Comparison of ENCODE assay signal across 20 cellular contexts in the genomic region with DNA sequence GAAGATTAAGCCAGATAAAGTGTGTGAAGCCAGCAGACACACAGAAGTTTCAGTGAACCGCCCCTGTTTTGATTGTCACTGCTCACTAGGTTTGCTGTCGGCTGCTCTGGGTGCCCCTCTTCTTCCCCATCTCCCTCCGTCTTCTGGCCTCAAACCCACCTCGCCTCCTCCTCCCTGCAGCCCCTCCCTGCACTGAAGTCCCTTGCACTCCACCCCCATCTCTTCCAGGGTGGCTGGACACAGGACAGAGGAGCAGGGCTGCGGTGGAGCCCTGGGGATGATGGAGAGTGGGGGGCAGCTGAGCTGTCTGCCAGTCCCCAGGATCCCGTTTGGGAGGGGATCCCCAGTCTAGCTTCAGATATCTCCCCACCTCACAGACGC. TPM values are rescaled to one million over a fixed set of nuclear protein-coding genes. Genes with fewer than 3 reads are reported as not detected.
DNase-seq lines count a peak whose midpoint lies in the region; ATAC-seq, FAIRE-seq and TF ChIP-seq lines count a peak whose summit lies in the region.
"Had no signal": no experiment of that assay in that cellular context is flagged by ENCODE, and none has a peak within 500 bp of the region (broad histone marks: within the 10 kb centered on the region; RNA-seq: fewer than 3 reads in every experiment).

No MANE protein-coding gene starts in this region.

- no peaks in the 10 kb centered on the region for H3K36me3 ChIP-seq in IMR-90 (ENCODE audit: control insufficient read depth, insufficient read depth, low read length)
- H3K36me3 ChIP-seq in GM12878 (ENCODE audit: control insufficient read depth in 2 of 2, insufficient read depth in 2 of 2, low read length in 1 of 2), result no peaks in the 10 kb centered on the region
- no peaks in the 10 kb centered on the region for H3K36me3 ChIP-seq in osteoblast (ENCODE audit: insufficient read depth, low read length)

- no peak for FAIRE-seq in GM12878 (lab: Jason Lieb, UNC)

- no peak for ATAC-seq in IMR-90 (ENCODE audit: low read depth)
- ATAC-seq in GM12878, result no peak
- no peak for ATAC-seq in HG02610 (IDR thresholded peaks at IDR 0.05; ENCODE audit: unreplicated experiment)
- ATAC-seq: Right ventricle myocardium inferior, T-cell had no signal

- SMC1A ChIA-PET in GM12878 (lab: Charles Lee; ENCODE audit: uncharacterized antibody, unreplicated experiment), result interaction anchor here (2.1 kb wide), 1 partner anchor 18 kb away, joined by 6 read pairs; no protein-coding TSS in a partner anchor

- H2AFZ ChIP-seq in IMR-90 (replicated peaks; ENCODE audit: low read length, poor library complexity) (peak overlapping the region; percentile 40), GM12878 (ENCODE audit: control insufficient read depth, low read depth, low read length) (no peak overlapping the region), osteoblast (ENCODE audit: low read length) (no peak overlapping the region)

- peak overlapping the region; percentile 62 for H2BK120ac ChIP-seq in IMR-90 (ENCODE audit: low read depth, low read length)

- TF ChIP-seq RAD21 in IMR-90 (IDR thresholded peaks at IDR 0.05; ENCODE audit: low read length), result no peak
- no peak for TF ChIP-seq RAD21 in GM12878 (IDR thresholded peaks at IDR 0.05; ENCODE audit: insufficient read depth, low read depth, low read length)

- H3K4me1 ChIP-seq in IMR-90 (ENCODE audit: control insufficient read depth, insufficient read depth, low read length), result peaks cover 23% of the 10 kb centered on the region
- peaks cover 12% of the 10 kb centered on the region for H3K4me1 ChIP-seq in GM12878 (ENCODE audit: control insufficient read depth, insufficient read depth, low read length)
- H3K4me1 ChIP-seq in osteoblast (ENCODE audit: insufficient read depth, low read length), result peaks cover 20% of the 10 kb centered on the region

- no peak overlapping the region for H2AK9ac ChIP-seq in IMR-90 (replicated peaks; ENCODE audit: low read depth, low read length, poor library complexity)

- TF ChIP-seq CTCF in IMR-90 (conservative IDR thresholded peaks at IDR 0.05; ENCODE audit: low read depth, low read length) (no peak), GM12878 (IDR thresholded peaks at IDR 0.05 in 2 of 3, conservative IDR thresholded peaks at IDR 0.05 in 1 of 3; ENCODE audit: control insufficient read depth in 2 of 3, extremely low read depth in 1 of 3, insufficient read depth in 1 of 3, low read depth in 3 of 3, low read length in 3 of 3) (no peak), osteoblast (IDR thresholded peaks at IDR 0.05; ENCODE audit: extremely low read depth, low read depth, low read length) (no peak)

- POLR2A ChIA-PET in IMR-90 (lab: Charles Lee; ENCODE audit: unreplicated experiment) (no interaction called here), GM12878 (lab: Charles Lee) (no interaction called here)

- WGBS in IMR-90 (ENCODE audit: extremely low coverage in 2 of 2, insufficient read length in 1 of 2), 2 experiments, result 24% methylated on average over 2 of the region's 7 CpGs; no CpG with 5 or more reads in 1 of the 2 experiments
- WGBS in GM12878 (ENCODE audit: insufficient coverage, insufficient replicate concordance, low lambda C conversion rate, missing lambda C conversion rate), result 29% methylated on average over 7 of the region's 7 CpGs

- no peak overlapping the region for H4K91ac ChIP-seq in IMR-90 (ENCODE audit: insufficient read depth, low read depth, low read length)

- 0 out of 2 replicates have a peak overlapping the region, but pooled peaks have one; percentile 35 for H2AK5ac ChIP-seq in IMR-90 (ENCODE audit: low read depth, low read length)

- CTCF ChIA-PET in IMR-90 (lab: Yijun Ruan, JAX) (no interaction called here), GM12878 (lab: Yijun Ruan, JAX) (interaction anchor here (4.5 kb wide), 1 partner anchor 19 kb away, joined by 23 read pairs; no protein-coding TSS in a partner anchor)

- no peak overlapping the region for H4K5ac ChIP-seq in IMR-90 (ENCODE audit: low read depth, low read length)

- H3K79me2 ChIP-seq in GM12878 (ENCODE audit: control insufficient read depth, insufficient read depth, low read length), result no peaks in the 10 kb centered on the region
- no peaks in the 10 kb centered on the region for H3K79me2 ChIP-seq in osteoblast (ENCODE audit: insufficient read depth, low read length)

- no peak for TF ChIP-seq EP300 in GM12878 (IDR thresholded peaks at IDR 0.05; ENCODE audit: borderline replicate concordance in 1 of 2, control insufficient read depth in 1 of 2, low read depth in 2 of 2, low read length in 2 of 2)

- RAD21 ChIA-PET in GM12878 (lab: Charles Lee; ENCODE audit: unreplicated experiment), result interaction anchor here (0.6 kb wide), 1 partner anchor 616 kb away, joined by 3 read pairs; no protein-coding TSS in a partner anchor

- intact Hi-C loops in IMR-90 (cut with micrococcal nuclease) (no loop called here), GM12878 (cut with micrococcal nuclease; ENCODE audit: unreplicated experiment) (no loop called here)

- H2BK20ac ChIP-seq in IMR-90 (ENCODE audit: low read depth, low read length), result no peak overlapping the region

- no peak overlapping the region for H3K18ac ChIP-seq in IMR-90 (ENCODE audit: low read depth, low read length)

- DNase-seq in ELF-1 (ENCODE audit: low read depth, low spot score) (peak; percentile 23), IMR-90 (no peak), GM12878 (ENCODE audit: low read depth, low spot score) (no peak), osteoblast (ENCODE audit: insufficient read length, low spot score, missing footprints) (peak; percentile 73), 8988T (no peak)
- DNase-seq in stimulated activated CD4-positive, alpha-beta T cell treated with anti-CD3 and anti-CD28 coated beads, Interleukin-1b, Interleukin-23, amount 100 ng/mL, for 48 hours, result no peak
- DNase-seq: ACHN; AML-193; CD4-positive, CD25-positive, alpha-beta regulatory T cell; HFFc6; MV-4-11; NCI-H187 treated with DMSO at 0.1 percent for 48 hours; NCI-H446; NCI-H748 treated with DMSO at 0.1 percent for 48 hours; T-cell had no signal

- H3K4me2 ChIP-seq in IMR-90 (ENCODE audit: low read depth, low read length) (no peak overlapping the region), GM12878 (ENCODE audit: control insufficient read depth, insufficient read depth) (no peak overlapping the region), osteoblast (ENCODE audit: insufficient read depth, low read length) (peak overlapping the region; percentile 36)
- H3K4me2 ChIP-seq: SK-N-SH had no signal

- H3K79me1 ChIP-seq in IMR-90 (ENCODE audit: low read depth in 1 of 2, low read length in 2 of 2), result no peaks in the 10 kb centered on the region

- no peak overlapping the region for H2BK5ac ChIP-seq in IMR-90 (ENCODE audit: low read depth, low read length, poor library complexity, severe bottlenecking)

- TF ChIP-seq POLR2A in IMR-90 (IDR thresholded peaks at IDR 0.05; ENCODE audit: low read depth, low read length) (no peak), GM12878 (IDR thresholded peaks at IDR 0.05; ENCODE audit: low read depth, low read length) (no peak)

- BruUV-seq in IMR-90 (replicated peaks; lab: Mats Ljungman, UMichigan) (no TSS peak), GM12878 (replicated peaks; lab: Mats Ljungman, UMichigan) (no TSS peak)

- in situ Hi-C loops in IMR-90 (cut with MboI; ENCODE audit: low sequenced_read_pairs) (no loop called here), GM12878 (cut with MboI) (no loop called here)

- H3K9me3 ChIP-seq in IMR-90 (ENCODE audit: control insufficient read depth, insufficient read depth, low read length) (no peaks in the 10 kb centered on the region), GM12878 (replicated peaks; ENCODE audit: control insufficient read depth, insufficient read depth, low read length) (no peaks in the 10 kb centered on the region), osteoblast (ENCODE audit: low read depth, low read length) (no peaks in the 10 kb centered on the region)
- H3K9me3 ChIP-seq: SK-N-SH had no signal

- dilution Hi-C loops in IMR-90 (cut with HindIII; ENCODE audit: low sequenced_read_pairs, unreplicated experiment), result no loop called here

- no peaks in the 10 kb centered on the region for H4K20me1 ChIP-seq in IMR-90 (ENCODE audit: insufficient read depth, low read length)
- H4K20me1 ChIP-seq in GM12878 (ENCODE audit: control insufficient read depth, insufficient read depth), result no peaks in the 10 kb centered on the region; the same call in 1 of the 2 replicates
- H4K20me1 ChIP-seq in osteoblast (ENCODE audit: insufficient read depth, low read length), result peaks cover 3% of the 10 kb centered on the region

- H3K27me3 ChIP-seq in IMR-90 (ENCODE audit: control insufficient read depth, insufficient read depth, low read length), result peaks cover 16% of the 10 kb centered on the region
- peaks cover 6 to 10% of the 10 kb centered on the region in 2 experiments for H3K27me3 ChIP-seq in GM12878 (replicated peaks in 1 of 2; ENCODE audit: control insufficient read depth in 2 of 2, insufficient read depth in 2 of 2, low read length in 1 of 2)
- peaks cover 53% of the 10 kb centered on the region for H3K27me3 ChIP-seq in osteoblast (ENCODE audit: insufficient read depth, low read length)

- no peak overlapping the region for H3K23ac ChIP-seq in IMR-90 (ENCODE audit: low read depth, low read length)

- H2BK15ac ChIP-seq in IMR-90 (ENCODE audit: low read depth, low read length), result no peak overlapping the region

- H3K9me1 ChIP-seq in IMR-90 (ENCODE audit: insufficient read depth, low read length), result 0 out of 2 replicates have a peak, but pooled peaks cover under 1% of the 10 kb centered on the region

- H4K8ac ChIP-seq in IMR-90 (ENCODE audit: low read depth in 2 of 2, low read length in 2 of 2), result no peak overlapping the region

- H3K56ac ChIP-seq in IMR-90 (ENCODE audit: extremely low read depth, insufficient read depth, low read length), result no peak overlapping the region

- no peak overlapping the region for H3K14ac ChIP-seq in IMR-90 (replicated peaks; ENCODE audit: low read depth, low read length)

- no peak overlapping the region for H3K27ac ChIP-seq in IMR-90 (ENCODE audit: insufficient read depth, low read length)
- H3K27ac ChIP-seq in GM12878 (ENCODE audit: control insufficient read depth, insufficient read depth), result no peak overlapping the region
- H3K27ac ChIP-seq in osteoblast (ENCODE audit: low read depth, low read length), result no peak overlapping the region

- no peak overlapping the region for H3K4me3 ChIP-seq in IMR-90 (ENCODE audit: insufficient read depth, low read depth, low read length)
- no peak overlapping the region for H3K4me3 ChIP-seq in GM12878
- no peak overlapping the region for H3K4me3 ChIP-seq in osteoblast (ENCODE audit: insufficient read depth, low read length)

- peak overlapping the region; percentile 33; the same call in 1 of the 2 replicates for H3K4ac ChIP-seq in IMR-90 (ENCODE audit: low read depth, low read length)

- H3K9ac ChIP-seq in IMR-90 (ENCODE audit: low read depth, low read length) (no peak overlapping the region), GM12878 (ENCODE audit: control insufficient read depth, insufficient read depth, low read length) (no peak overlapping the region)
- H3K9ac ChIP-seq: SK-N-SH had no signal

RNA-seq across cellular contexts. Expression of a gene that starts 53.5 kb away (rescaled TPM):
- total RNA-seq in IMR-90 (2012; rRNA removed), result 0.28 and 0.36 TPM in 2 replicates
- polyA plus RNA-seq in IMR-90 (2012; rRNA removed), result 0.55 and 0.85 TPM in 2 replicates
- 0.38 TPM in 2 replicates for polyA plus RNA-seq in IMR-90 (2012; cell fraction: cytosol; rRNA removed)
- 0.68 and 0.84 TPM in 2 replicates for polyA plus RNA-seq in IMR-90 (2012; cell fraction: nucleus; rRNA removed; ENCODE audit: low replicate concordance)
- 94.2 and 114 TPM in 2 replicates for total RNA-seq in GM12878 (2013; cell fraction: nucleolus; rRNA removed)
- total RNA-seq in GM12878 (2014; rRNA removed), result 23.2 TPM in 2 replicates
- total RNA-seq in GM12878 (2014; rRNA removed; fragmentation: Illumina TruSeq; extraction: Trizol), result 17.2 and 18.3 TPM in 2 replicates
- total RNA-seq in GM12878 (2021), result 25.8 and 26.0 TPM in 2 replicates
- polyA plus RNA-seq in GM12878 (2011; ENCODE audit: low read depth), result 7.0 TPM
- 19.4 and 24.1 TPM in 2 replicates for polyA plus RNA-seq in GM12878 (2011; rRNA removed)
- polyA plus RNA-seq in GM12878 (2011; cell fraction: cytosol; rRNA removed), result 22.7 and 30.1 TPM in 2 replicates
- 148 and 167 TPM in 2 replicates for polyA plus RNA-seq in GM12878 (2011; cell fraction: nucleus; rRNA removed)
- 15.7 and 21.2 TPM in 2 replicates for polyA plus RNA-seq in GM12878 (2012)
- polyA plus RNA-seq in GM12878 (2014; fragmentation: Illumina TruSeq; extraction: Trizol), result 9.1 and 16.6 TPM in 2 replicates
- 1 to 10 TPM; 1.5 to 1.8 TPM for polyA plus RNA-seq in GM12878 (2014; fragmentation: Nextera tagmentation; extraction: Ambion mirVana)
- 23.6 and 27.3 TPM in 2 replicates for polyA plus RNA-seq in GM12878 (2014; rRNA removed)
- 10 to 100 TPM; 12.4 TPM for polyA plus RNA-seq in GM12878 (2016; fragmentation: Nextera tagmentation; extraction: Ambion mirVana)
- polyA minus RNA-seq in GM12878 (2011; rRNA and poly(A)+ RNA removed), result 14.9 and 23.6 TPM in 2 replicates
- 5.5 and 6.7 TPM in 2 replicates for polyA minus RNA-seq in GM12878 (2011; cell fraction: cytosol; rRNA and poly(A)+ RNA removed)
- 23.1 and 31.4 TPM in 2 replicates for polyA minus RNA-seq in GM12878 (2011; cell fraction: nucleus; rRNA and poly(A)+ RNA removed)
- 0.59 and 0.72 TPM in 2 replicates for total RNA-seq in osteoblast
- total RNA-seq: G401, HT-29 had no signal

Comparison
In these comparisons a context has a peak if more than half of its experiments do, and no peak if none do; other contexts are left out.
1. DNase-seq: peak in ELF-1 (single experiment) and osteoblast (single experiment); none in IMR-90 (single experiment), GM12878 (single experiment), stimulated activated CD4-positive, alpha-beta T cell treated with anti-CD3 and anti-CD28 coated beads, Interleukin-1b, Interleukin-23, amount 100 ng/mL, for 48 hours (single experiment) and 8988T (single experiment).
2. RNA of a gene that starts 53.5 kb away (total RNA-seq): 17.2 to 114 TPM in GM12878; 0.59 to 0.72 TPM in osteoblast and 0.28 to 0.36 TPM in IMR-90; every median in the first group is over 10 times any median in the second.